Comparison of ENCODE assay signal across 8 cellular contexts in genomic region chr11:96242191-96242845, GRCh38.
DNase-seq lines count a peak whose midpoint lies in the region; ATAC-seq and TF ChIP-seq lines count a peak whose summit lies in the region.

No MANE protein-coding gene starts in this region.

- no peaks in the 10 kb centered on the region for H3K36me3 ChIP-seq in CD8-positive, alpha-beta T cell (ENCODE audit: insufficient read depth, low read length)

- no peaks in the 10 kb centered on the region for H3K9me3 Mint-ChIP-seq in CD8-positive, alpha-beta T cell
- no peaks in the 10 kb centered on the region for H3K9me3 Mint-ChIP-seq in effector memory CD8-positive, alpha-beta T cell
- H3K9me3 Mint-ChIP-seq in osteocyte (ENCODE audit: unreplicated experiment): no peaks in the 10 kb centered on the region

- H3K4me1 ChIP-seq in CD8-positive, alpha-beta T cell (ENCODE audit: insufficient read depth, low read length): peaks cover 56% of the 10 kb centered on the region

- no peaks in the 10 kb centered on the region for H3K9me3 ChIP-seq in CD8-positive, alpha-beta T cell (ENCODE audit: low read length)

- H3K27me3 Mint-ChIP-seq in CD8-positive, alpha-beta T cell (ENCODE audit: low read depth): no peaks in the 10 kb centered on the region
- no peaks in the 10 kb centered on the region for H3K27me3 Mint-ChIP-seq in effector memory CD8-positive, alpha-beta T cell
- no peaks in the 10 kb centered on the region for H3K27me3 Mint-ChIP-seq in osteocyte (ENCODE audit: unreplicated experiment)

- POLR2A ChIA-PET in CD8-positive, alpha-beta T cell (lab: Charles Lee): interaction anchor here (1.1 to 2.3 kb wide), 5 partner anchors 11 to 189 kb away, joined by 3 to 8 read pairs (median 4); no protein-coding TSS in a partner anchor

- H3K27me3 ChIP-seq in CD8-positive, alpha-beta T cell (ENCODE audit: insufficient read depth, low read length): no peaks in the 10 kb centered on the region

- no peak for DNase-seq in CD8-positive, alpha-beta T cell
- DNase-seq in NCI-H82 treated with DMSO at 0.1 percent for 48 hours (lab: John Stamatoyannopoulos, UW; ENCODE audit: unreplicated experiment): peak; percentile 40
- DNase-seq in effector memory CD8-positive, alpha-beta T cell: no peak
- no peak for DNase-seq in osteocyte (ENCODE audit: extremely low spot score, unreplicated experiment)
- DNase-seq in stimulated activated CD4-positive, alpha-beta T cell treated with anti-CD3 and anti-CD28 coated beads, Interleukin-1b, Interleukin-23, amount 100 ng/mL, for 48 hours: no peak
- no peak for DNase-seq in NCI-H510A treated with DMSO at 0.1 percent for 48 hours (lab: John Stamatoyannopoulos, UW)
- DNase-seq in mesenteric fat pad (ENCODE audit: low spot score): no peak

- peaks cover 57% of the 10 kb centered on the region for H3K4me1 Mint-ChIP-seq in CD8-positive, alpha-beta T cell (ENCODE audit: low read depth)
- H3K4me1 Mint-ChIP-seq in effector memory CD8-positive, alpha-beta T cell (ENCODE audit: low read depth in 2 of 2): peaks cover 17% of the 10 kb centered on the region in 2 donors
- peaks cover 52% of the 10 kb centered on the region for H3K4me1 Mint-ChIP-seq in osteocyte (ENCODE audit: unreplicated experiment)

- H3K27ac Mint-ChIP-seq in CD8-positive, alpha-beta T cell: peak overlapping the region; percentile 86
- peak overlapping the region in 1 of 2 donors; percentile 84 for H3K27ac Mint-ChIP-seq in effector memory CD8-positive, alpha-beta T cell
- H3K27ac Mint-ChIP-seq in osteocyte (ENCODE audit: unreplicated experiment): peak overlapping the region; percentile 97

- peaks cover 2% of the 10 kb centered on the region for H3K36me3 Mint-ChIP-seq in CD8-positive, alpha-beta T cell
- peaks cover 5% of the 10 kb centered on the region for H3K36me3 Mint-ChIP-seq in effector memory CD8-positive, alpha-beta T cell (ENCODE audit: insufficient read depth)
- H3K36me3 Mint-ChIP-seq in osteocyte (ENCODE audit: unreplicated experiment): no peaks in the 10 kb centered on the region

- TF ChIP-seq CTCF in CD8-positive, alpha-beta T cell (IDR thresholded peaks at IDR 0.05): no peak
- TF ChIP-seq CTCF in osteocyte (IDR thresholded peaks at IDR 0.05): no peak

- peak overlapping the region; percentile 63 for H3K4me3 Mint-ChIP-seq in CD8-positive, alpha-beta T cell
- peak overlapping the region; percentile 76 to 82 for H3K4me3 Mint-ChIP-seq in effector memory CD8-positive, alpha-beta T cell
- peak overlapping the region; percentile 77 for H3K4me3 Mint-ChIP-seq in osteocyte (ENCODE audit: unreplicated experiment)

- ATAC-seq in CD8-positive, alpha-beta T cell: no peak
- ATAC-seq in effector memory CD8-positive, alpha-beta T cell (replicated peaks): no peak
- ATAC-seq in GM18858 (IDR thresholded peaks at IDR 0.05; ENCODE audit: unreplicated experiment): no peak

- CTCF ChIA-PET in CD8-positive, alpha-beta T cell (lab: Charles Lee): interaction anchor here (0.6 to 3.2 kb wide), 14 partner anchors 11 to 389 kb away, joined by 3 to 23 read pairs (median 3); partner anchors contain the start of gene MAML2

- peak overlapping the region; percentile 46 for H3K27ac ChIP-seq in CD8-positive, alpha-beta T cell (ENCODE audit: low read depth, low read length)

- intact Hi-C loops in CD8-positive, alpha-beta T cell (cut with DNase I, micrococcal nuclease): loop anchor here in 1 of 2 experiments (2.0 to 5.0 kb wide), 4 partner anchors 16 to 230 kb away; no protein-coding TSS in a partner anchor

- peak overlapping the region; percentile 55 for H3K4me3 ChIP-seq in CD8-positive, alpha-beta T cell (ENCODE audit: low read depth, low read length)
